Comparison of ENCODE assay signal across 8 cellular contexts in the genomic region with DNA sequence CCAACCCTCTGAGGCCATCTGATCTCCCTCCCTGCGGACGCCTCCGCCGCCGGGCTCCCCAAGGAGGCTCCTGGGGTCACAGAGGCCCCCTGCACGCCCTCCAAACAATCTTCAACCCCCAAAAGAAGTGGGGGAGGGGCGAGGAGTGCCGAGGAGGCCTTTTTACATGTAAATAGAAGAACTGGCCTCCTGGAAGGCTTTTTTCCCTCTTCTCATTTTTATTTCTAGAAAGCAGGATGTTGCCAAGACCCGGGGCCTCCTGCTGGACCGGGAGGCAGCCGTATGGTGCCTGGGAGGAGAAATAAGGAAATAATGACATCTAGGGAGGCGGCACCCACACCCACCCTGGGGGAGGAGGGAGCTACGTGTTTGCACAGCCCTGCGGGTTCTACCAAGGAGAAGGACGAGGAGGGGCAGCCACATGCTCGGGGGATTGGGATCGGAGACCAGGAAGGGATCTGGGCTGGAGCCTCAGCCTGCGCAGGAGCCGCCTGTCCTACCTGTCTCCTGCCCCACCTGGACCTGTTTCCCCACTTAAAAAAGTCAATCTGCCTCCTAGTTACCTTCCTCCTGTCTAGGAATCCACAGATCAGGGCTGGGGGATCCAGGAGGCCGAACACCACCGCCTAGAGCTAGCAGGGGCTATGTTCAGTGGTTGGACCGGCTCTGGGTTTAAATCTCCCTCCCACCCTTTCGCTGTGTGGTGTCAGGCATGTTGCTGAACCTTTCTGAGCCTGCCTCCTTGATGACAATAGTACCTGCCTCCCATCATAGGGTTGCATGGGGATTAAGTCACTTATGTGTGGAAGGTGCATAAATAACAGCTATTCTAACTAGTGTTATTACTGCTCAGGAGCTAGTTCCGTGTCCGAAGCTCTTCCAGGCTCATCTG.
DNase-seq lines count a peak whose midpoint lies in the region; ATAC-seq and TF ChIP-seq lines count a peak whose summit lies in the region.

No MANE protein-coding gene starts in this region.

- H3K9me3 Mint-ChIP-seq in endodermal cell: no peaks in the 10 kb centered on the region

- H3K4me1 Mint-ChIP-seq in endodermal cell: peaks cover 27% of the 10 kb centered on the region

- peak overlapping the region; percentile 30 for H3K4me3 Mint-ChIP-seq in endodermal cell

- H3K27ac ChIP-seq in endodermal cell (ENCODE audit: low read depth, low read length): peak overlapping the region; percentile 73

- H3K9ac ChIP-seq in endodermal cell (ENCODE audit: extremely low read depth, low read length, poor library complexity, severe bottlenecking): no peak overlapping the region

- no peaks in the 10 kb centered on the region for H3K36me3 Mint-ChIP-seq in endodermal cell (ENCODE audit: low read depth)

- H3K27me3 Mint-ChIP-seq in endodermal cell (ENCODE audit: insufficient read depth): no peaks in the 10 kb centered on the region

- peaks cover 8% of the 10 kb centered on the region for H3K4me1 ChIP-seq in endodermal cell (ENCODE audit: control insufficient read depth, insufficient read depth, low read length)

- DNase-seq in DMS153 (lab: John Stamatoyannopoulos, UW) (peak; percentile 89), NCI-H2081 (lab: John Stamatoyannopoulos, UW) (peak; percentile 76 to 88), endodermal cell (peak; percentile 87), occipital lobe (lab: John Stamatoyannopoulos, UW) (peak; percentile 28), NCI-H774 (lab: John Stamatoyannopoulos, UW) (no peak), T1000 (lab: John Stamatoyannopoulos, UW) (no peak), NCI-H128 (lab: John Stamatoyannopoulos, UW; ENCODE audit: unreplicated experiment) (no peak)

- H3K27me3 ChIP-seq in endodermal cell (ENCODE audit: control insufficient read depth, insufficient read depth, low read length, poor library complexity, severe bottlenecking): no peaks in the 10 kb centered on the region

- H3K4me3 ChIP-seq in endodermal cell (ENCODE audit: low read length): no peak overlapping the region

- no peak for ATAC-seq in GM18909 (IDR thresholded peaks at IDR 0.05; ENCODE audit: poor library complexity, unreplicated experiment)

- H3K9me3 ChIP-seq in endodermal cell (ENCODE audit: control insufficient read depth, low read length): no peaks in the 10 kb centered on the region

- no peaks in the 10 kb centered on the region for H3K36me3 ChIP-seq in endodermal cell (ENCODE audit: control insufficient read depth, insufficient read depth, low read length)

- 39 to 43% methylated on average over 7 to 19 of the region's 25 CpGs for WGBS in endodermal cell (ENCODE audit: insufficient coverage in 1 of 2, insufficient read length in 1 of 2), 2 experiments

- H3K27ac Mint-ChIP-seq in endodermal cell: peak overlapping the region; percentile 48

- no peak for TF ChIP-seq CTCF in endodermal cell (conservative IDR thresholded peaks at IDR 0.05)

Comparison
In these comparisons a context has a peak if more than half of its experiments do, and no peak if none do; other contexts are left out.
1. DNase-seq: peak in DMS153 (single experiment), NCI-H2081 (2 of 2), endodermal cell (single experiment) and occipital lobe (single experiment); none in NCI-H774 (single experiment), T1000 (single experiment) and NCI-H128 (single experiment).